In the genomic region with DNA sequence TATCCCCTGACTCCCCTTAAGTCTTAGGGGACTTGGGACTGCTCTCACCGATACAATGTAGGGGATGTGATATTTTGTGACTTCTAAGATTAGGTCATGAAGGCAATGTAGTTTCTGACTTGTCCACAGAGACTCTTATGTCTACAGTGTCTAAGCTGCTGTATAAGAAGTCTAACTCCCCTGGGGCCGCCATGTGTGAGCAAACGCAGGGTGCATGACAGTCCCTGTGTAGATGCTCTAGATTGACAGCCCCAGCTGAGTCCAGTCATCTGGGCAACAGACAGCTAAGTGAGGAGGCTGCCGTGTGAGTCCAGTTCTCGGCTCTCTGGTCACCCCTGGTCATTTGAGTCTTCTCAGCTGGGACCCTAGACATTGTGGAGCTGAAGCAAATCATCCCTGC, we compare ENCODE assay signal across 19 cellular contexts.
DNase-seq lines count a peak whose midpoint lies in the region; ATAC-seq and TF ChIP-seq lines count a peak whose summit lies in the region.
"Had no signal": no experiment of that assay in that cellular context is flagged by ENCODE, and none has a peak within 500 bp of the region (broad histone marks: within the 10 kb centered on the region; RNA-seq: fewer than 3 reads in every experiment).

No MANE protein-coding gene starts in this region.

- 26% methylated on average over 4 of the region's 5 CpGs for WGBS in SK-N-SH (ENCODE audit: low lambda C conversion rate)

- H4K20me1 ChIP-seq in SK-N-SH (ENCODE audit: insufficient read depth), result no peaks in the 10 kb centered on the region
- H4K20me1 ChIP-seq: BLaER1 treated with 17β-estradiol and CSF1 and Interleukin-3, amounts not matched to agents 10 nM and 100 nM had no signal

- no peaks in the 10 kb centered on the region for H3F3A ChIP-seq in SK-N-SH (replicated peaks; ENCODE audit: insufficient read depth)

- H3K4me3 ChIP-seq in SK-N-SH (ENCODE audit: low read depth in 2 of 2, low read length in 1 of 2) (no peak overlapping the region), NB4 (ENCODE audit: low read depth, low read length) (no peak overlapping the region)
- H3K4me3 ChIP-seq: BLaER1 treated with 17β-estradiol and CSF1 and Interleukin-3, amounts not matched to agents 10 nM and 100 nM; GM23248 had no signal

- no peak for TF ChIP-seq POLR2A in NB4 (IDR thresholded peaks at IDR 0.05; ENCODE audit: extremely low read depth, insufficient read length)

- H3K36me3 ChIP-seq in SK-N-SH (replicated peaks in 1 of 2; ENCODE audit: control insufficient read depth in 1 of 2, insufficient read depth in 2 of 2, low read length in 1 of 2), result no peaks in the 10 kb centered on the region
- H3K36me3 ChIP-seq: BLaER1 treated with 17β-estradiol and CSF1 and Interleukin-3, amounts not matched to agents 10 nM and 100 nM had no signal

- no peaks in the 10 kb centered on the region for H3K27me3 Mint-ChIP-seq in stimulated activated naive B cell treated with anti-CD40 and anti-IgM and Interleukin-4, amounts not matched to agents 10 μg/mL and 1 μg/mL and 100 μg/mL, for 72 hours
- H3K27me3 Mint-ChIP-seq: B cell, IgD-negative memory B cell had no signal

- H3K27ac ChIP-seq in SK-N-SH (ENCODE audit: low read depth in 2 of 2, low read length in 1 of 2) (no peak overlapping the region), foreskin keratinocyte (no peak overlapping the region)
- H3K27ac ChIP-seq: BLaER1 treated with 17β-estradiol and CSF1 and Interleukin-3, amounts not matched to agents 10 nM and 100 nM; GM23248 had no signal

- H3K9me3 Mint-ChIP-seq in stimulated activated naive B cell treated with anti-CD40 and anti-IgM and Interleukin-4, amounts not matched to agents 10 μg/mL and 1 μg/mL and 100 μg/mL, for 72 hours, result peaks cover 0 to 5% of the 10 kb centered on the region in 2 donors
- H3K9me3 Mint-ChIP-seq: CD8-positive, alpha-beta T cell had no signal

- H2AFZ ChIP-seq in SK-N-SH (ENCODE audit: low read depth), result no peak overlapping the region
- H2AFZ ChIP-seq: GM23248 had no signal

- no peak overlapping the region for H3K9ac ChIP-seq in SK-N-SH
- H3K9ac ChIP-seq: BLaER1 treated with 17β-estradiol and CSF1 and Interleukin-3, amounts not matched to agents 10 nM and 100 nM; GM23248 had no signal

- CTCF ChIA-PET in SK-N-SH (lab: Yijun Ruan, JAX), result no interaction called here

- H3K4me3 Mint-ChIP-seq in stimulated activated naive B cell treated with anti-CD40 and anti-IgM and Interleukin-4, amounts not matched to agents 10 μg/mL and 1 μg/mL and 100 μg/mL, for 72 hours, result no peak overlapping the region
- H3K4me3 Mint-ChIP-seq: B cell; CD8-positive, alpha-beta T cell; IgD-negative memory B cell had no signal

- H3K4me1 ChIP-seq in SK-N-SH (ENCODE audit: control insufficient read depth in 1 of 2, insufficient read depth in 2 of 2, low read depth in 1 of 2, low read length in 1 of 2), result no peaks in the 10 kb centered on the region
- no peaks in the 10 kb centered on the region for H3K4me1 ChIP-seq in foreskin keratinocyte

- H3K36me3 Mint-ChIP-seq in stimulated activated naive B cell treated with anti-CD40 and anti-IgM and Interleukin-4, amounts not matched to agents 10 μg/mL and 1 μg/mL and 100 μg/mL, for 72 hours, result peaks cover 0 to 2% of the 10 kb centered on the region in 2 donors
- H3K36me3 Mint-ChIP-seq: CD8-positive, alpha-beta T cell; IgD-negative memory B cell had no signal

- peaks cover 6 to 19% of the 10 kb centered on the region in 2 donors for H3K4me1 Mint-ChIP-seq in stimulated activated naive B cell treated with anti-CD40 and anti-IgM and Interleukin-4, amounts not matched to agents 10 μg/mL and 1 μg/mL and 100 μg/mL, for 72 hours
- H3K4me1 Mint-ChIP-seq: B cell, IgD-negative memory B cell had no signal

- no peak for TF ChIP-seq RAD21 in SK-N-SH (IDR thresholded peaks at IDR 0.05; ENCODE audit: low read length)

- H3K27ac Mint-ChIP-seq in stimulated activated naive B cell treated with anti-CD40 and anti-IgM and Interleukin-4, amounts not matched to agents 10 μg/mL and 1 μg/mL and 100 μg/mL, for 72 hours, result no peak overlapping the region
- H3K27ac Mint-ChIP-seq: B cell; CD8-positive, alpha-beta T cell; IgD-negative memory B cell had no signal

- DNase-seq in SK-N-SH (peak; percentile 15), NB4 (ENCODE audit: low read depth) (peak; percentile 2), germinal center (ENCODE audit: low spot score) (peak; percentile 19), foreskin keratinocyte (no peak)
- DNase-seq in stimulated activated naive B cell treated with anti-CD40 and anti-IgM and Interleukin-4, amounts not matched to agents 10 μg/mL and 1 μg/mL and 100 μg/mL, for 72 hours, result no peak
- no peak for DNase-seq in stimulated activated CD4-positive, alpha-beta T cell treated with anti-CD3 and anti-CD28 coated beads, Interleukin-12 subunit alpha, Interleukin-12 subunit beta, amount 100 ng/mL, for 4 hours
- DNase-seq: 8988T; Calu3; CD8-positive, alpha-beta T cell; DND-41; EL; GM23248; HCEC 1CT had no signal

- no peaks in the 10 kb centered on the region for H3K9me2 ChIP-seq in SK-N-SH

- H3K4me2 ChIP-seq in SK-N-SH, result no peak overlapping the region

- POLR2A ChIA-PET in SK-N-SH (lab: Yijun Ruan, JAX), result no interaction called here

- TF ChIP-seq CTCF in SK-N-SH (IDR thresholded peaks at IDR 0.05) (no peak), NB4 (IDR thresholded peaks at IDR 0.05; ENCODE audit: low read depth, low read length) (no peak), foreskin keratinocyte (conservative IDR thresholded peaks at IDR 0.05) (no peak)

- ATAC-seq in SK-N-SH treated with all-trans-retinoic acid at 6 μM for 48 hours, result no peak
- peak; percentile 46 to 48 for ATAC-seq in stimulated activated naive B cell treated with anti-CD40 and anti-IgM and Interleukin-4, amounts not matched to agents 10 μg/mL and 1 μg/mL and 100 μg/mL, for 72 hours (replicated peaks)
- ATAC-seq in foreskin keratinocyte, result no peak
- ATAC-seq in GM21447 (IDR thresholded peaks at IDR 0.05; ENCODE audit: unreplicated experiment), result no peak
- ATAC-seq: CD8-positive, alpha-beta T cell; HepG2 had no signal

- H3K27me3 ChIP-seq in SK-N-SH (ENCODE audit: insufficient read depth) (no peaks in the 10 kb centered on the region), foreskin keratinocyte (no peaks in the 10 kb centered on the region)
- H3K27me3 ChIP-seq: BLaER1 treated with 17β-estradiol and CSF1 and Interleukin-3, amounts not matched to agents 10 nM and 100 nM had no signal

- no peak for TF ChIP-seq EP300 in SK-N-SH (IDR thresholded peaks at IDR 0.05; ENCODE audit: borderline replicate concordance in 1 of 2, low read depth in 1 of 2, low read length in 1 of 2)

- no peaks in the 10 kb centered on the region; the same call in 1 of the 2 replicates for H3K9me3 ChIP-seq in SK-N-SH
- H3K9me3 ChIP-seq: BLaER1 treated with 17β-estradiol and CSF1 and Interleukin-3, amounts not matched to agents 10 nM and 100 nM had no signal

- H3K79me2 ChIP-seq in SK-N-SH (ENCODE audit: insufficient read depth), result no peaks in the 10 kb centered on the region

TF ChIP-seq in SK-N-SH, 30 proteins besides CTCF, POLR2A, EP300 and RAD21 (continues in another document):
- no peak for TF ChIP-seq MEF2A (IDR thresholded peaks at IDR 0.05; ENCODE audit: borderline replicate concordance, low read depth)

TF ChIP-seq in SK-N-SH treated with all-trans-retinoic acid at 6 μM for 48 hours, 23 proteins besides CTCF, POLR2A, EP300 and RAD21 (continues in another document):
- TF ChIP-seq, protein P1, sequence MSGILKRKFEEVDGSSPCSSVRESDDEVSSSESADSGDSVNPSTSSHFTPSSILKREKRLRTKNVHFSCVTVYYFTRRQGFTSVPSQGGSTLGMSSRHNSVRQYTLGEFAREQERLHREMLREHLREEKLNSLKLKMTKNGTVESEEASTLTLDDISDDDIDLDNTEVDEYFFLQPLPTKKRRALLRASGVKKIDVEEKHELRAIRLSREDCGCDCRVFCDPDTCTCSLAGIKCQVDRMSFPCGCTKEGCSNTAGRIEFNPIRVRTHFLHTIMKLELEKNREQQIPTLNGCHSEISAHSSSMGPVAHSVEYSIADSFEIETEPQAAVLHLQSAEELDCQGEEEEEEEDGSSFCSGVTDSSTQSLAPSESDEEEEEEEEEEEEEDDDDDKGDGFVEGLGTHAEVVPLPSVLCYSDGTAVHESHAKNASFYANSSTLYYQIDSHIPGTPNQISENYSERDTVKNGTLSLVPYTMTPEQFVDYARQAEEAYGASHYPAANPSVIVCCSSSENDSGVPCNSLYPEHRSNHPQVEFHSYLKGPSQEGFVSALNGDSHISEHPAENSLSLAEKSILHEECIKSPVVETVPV (CRISPR knock-in tag; IDR thresholded peaks at IDR 0.05), result no peak
- TF ChIP-seq, protein P2, sequence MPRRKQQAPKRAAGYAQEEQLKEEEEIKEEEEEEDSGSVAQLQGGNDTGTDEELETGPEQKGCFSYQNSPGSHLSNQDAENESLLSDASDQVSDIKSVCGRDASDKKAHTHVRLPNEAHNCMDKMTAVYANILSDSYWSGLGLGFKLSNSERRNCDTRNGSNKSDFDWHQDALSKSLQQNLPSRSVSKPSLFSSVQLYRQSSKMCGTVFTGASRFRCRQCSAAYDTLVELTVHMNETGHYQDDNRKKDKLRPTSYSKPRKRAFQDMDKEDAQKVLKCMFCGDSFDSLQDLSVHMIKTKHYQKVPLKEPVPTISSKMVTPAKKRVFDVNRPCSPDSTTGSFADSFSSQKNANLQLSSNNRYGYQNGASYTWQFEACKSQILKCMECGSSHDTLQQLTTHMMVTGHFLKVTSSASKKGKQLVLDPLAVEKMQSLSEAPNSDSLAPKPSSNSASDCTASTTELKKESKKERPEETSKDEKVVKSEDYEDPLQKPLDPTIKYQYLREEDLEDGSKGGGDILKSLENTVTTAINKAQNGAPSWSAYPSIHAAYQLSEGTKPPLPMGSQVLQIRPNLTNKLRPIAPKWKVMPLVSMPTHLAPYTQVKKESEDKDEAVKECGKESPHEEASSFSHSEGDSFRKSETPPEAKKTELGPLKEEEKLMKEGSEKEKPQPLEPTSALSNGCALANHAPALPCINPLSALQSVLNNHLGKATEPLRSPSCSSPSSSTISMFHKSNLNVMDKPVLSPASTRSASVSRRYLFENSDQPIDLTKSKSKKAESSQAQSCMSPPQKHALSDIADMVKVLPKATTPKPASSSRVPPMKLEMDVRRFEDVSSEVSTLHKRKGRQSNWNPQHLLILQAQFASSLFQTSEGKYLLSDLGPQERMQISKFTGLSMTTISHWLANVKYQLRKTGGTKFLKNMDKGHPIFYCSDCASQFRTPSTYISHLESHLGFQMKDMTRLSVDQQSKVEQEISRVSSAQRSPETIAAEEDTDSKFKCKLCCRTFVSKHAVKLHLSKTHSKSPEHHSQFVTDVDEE (CRISPR knock-in tag; IDR thresholded peaks at IDR 0.05), result no peak
- TF ChIP-seq ESRRG (CRISPR knock-in tag; IDR thresholded peaks at IDR 0.05) (no peak), OSR1 (CRISPR knock-in tag; IDR thresholded peaks at IDR 0.05) (no peak), ISL1 (CRISPR knock-in tag; IDR thresholded peaks at IDR 0.05) (no peak)

Comparison
In these comparisons a context has a peak if more than half of its experiments do, and no peak if none do; other contexts are left out.
1. DNase-seq: peak in SK-N-SH (single experiment), NB4 (single experiment) and germinal center (single experiment); none in stimulated activated naive B cell treated with anti-CD40 and anti-IgM and Interleukin-4, amounts not matched to agents 10 μg/mL and 1 μg/mL and 100 μg/mL, for 72 hours (single experiment), stimulated activated CD4-positive, alpha-beta T cell treated with anti-CD3 and anti-CD28 coated beads, Interleukin-12 subunit alpha, Interleukin-12 subunit beta, amount 100 ng/mL, for 4 hours (single experiment) and foreskin keratinocyte (0 of 2).
2. ATAC-seq: peak in stimulated activated naive B cell treated with anti-CD40 and anti-IgM and Interleukin-4, amounts not matched to agents 10 μg/mL and 1 μg/mL and 100 μg/mL, for 72 hours (2 of 2); none in SK-N-SH treated with all-trans-retinoic acid at 6 μM for 48 hours (single experiment), foreskin keratinocyte (single experiment) and GM21447 (single experiment).